In genomic region chr16:30395992-30396560, GRCh38 we compare ENCODE assay signal across 8 cellular contexts. TPM values are rescaled to one million over a fixed set of nuclear protein-coding genes. Genes with fewer than 3 reads are reported as not detected.
DNase-seq lines count a peak whose midpoint lies in the region; ATAC-seq and TF ChIP-seq lines count a peak whose summit lies in the region.

No MANE protein-coding gene starts in this region.

- H3K9me3 ChIP-seq in SK-N-MC (ENCODE audit: low read depth, low read length), result no peaks in the 10 kb centered on the region

- DNase-seq in activated CD8-positive, alpha-beta memory T cell treated with anti-CD3 and anti-CD28 coated beads, Interleukin-2, amount 10 ng/mL, durations not matched to agents 7 days and 5 days, result no peak
- DNase-seq in activated CD8-positive, alpha-beta memory T cell treated with anti-CD3 and anti-CD28 coated beads for 24 hours, result no peak
- DNase-seq in SK-N-MC (ENCODE audit: low read depth, low spot score) (no peak), fibroblast of the aortic adventitia (ENCODE audit: low read depth) (no peak), left colon (no peak), SW480 (ENCODE audit: low spot score) (no peak)

- peak overlapping the region; percentile 79 for H3K4me3 Mint-ChIP-seq in activated CD8-positive, alpha-beta memory T cell treated with anti-CD3 and anti-CD28 coated beads, Interleukin-2, amount 10 ng/mL, durations not matched to agents 7 days and 5 days

- H3K36me3 ChIP-seq in SK-N-MC (ENCODE audit: insufficient read depth, low read length), result peaks cover 7% of the 10 kb centered on the region; the same call in 1 of the 2 replicates

- H3K27ac Mint-ChIP-seq in activated CD8-positive, alpha-beta memory T cell treated with anti-CD3 and anti-CD28 coated beads, Interleukin-2, amount 10 ng/mL, durations not matched to agents 7 days and 5 days, result peak overlapping the region; percentile 54

- H3K36me3 Mint-ChIP-seq in activated CD8-positive, alpha-beta memory T cell treated with anti-CD3 and anti-CD28 coated beads, Interleukin-2, amount 10 ng/mL, durations not matched to agents 7 days and 5 days, result peaks cover 8% of the 10 kb centered on the region

- ATAC-seq in activated CD8-positive, alpha-beta memory T cell treated with anti-CD3 and anti-CD28 coated beads, Interleukin-2, amount 10 ng/mL, durations not matched to agents 7 days and 5 days, result no peak
- ATAC-seq in left colon, result no peak
- no peak for ATAC-seq in HG02610 (IDR thresholded peaks at IDR 0.05; ENCODE audit: unreplicated experiment)

- H3K27ac ChIP-seq in SK-N-MC, result peak overlapping the region; percentile 52
- peak overlapping the region in 17 of 21 experiments; percentile 25 to 93 (median 80) for H3K27ac ChIP-seq in skin epidermis

- H3K4me3 ChIP-seq in SK-N-MC (peak overlapping the region; percentile 93), fibroblast of the aortic adventitia (ENCODE audit: low read depth, low read length) (peak overlapping the region; percentile 82), skin epidermis (peak overlapping the region; percentile 55 to 87 (median 77))

- intact Hi-C loops in left colon (cut with DNase I, micrococcal nuclease), result no loop called here

- H3K4me1 Mint-ChIP-seq in activated CD8-positive, alpha-beta memory T cell treated with anti-CD3 and anti-CD28 coated beads, Interleukin-2, amount 10 ng/mL, durations not matched to agents 7 days and 5 days, result peaks cover 48% of the 10 kb centered on the region

- peaks cover 5% of the 10 kb centered on the region for H3K27me3 Mint-ChIP-seq in activated CD8-positive, alpha-beta memory T cell treated with anti-CD3 and anti-CD28 coated beads, Interleukin-2, amount 10 ng/mL, durations not matched to agents 7 days and 5 days

- H3K9ac ChIP-seq in SK-N-MC (ENCODE audit: insufficient read length), result peak overlapping the region; percentile 95

- no peaks in the 10 kb centered on the region for H3K9me3 Mint-ChIP-seq in activated CD8-positive, alpha-beta memory T cell treated with anti-CD3 and anti-CD28 coated beads, Interleukin-2, amount 10 ng/mL, durations not matched to agents 7 days and 5 days (ENCODE audit: low read depth)

- CTCF ChIA-PET in activated CD8-positive, alpha-beta memory T cell treated with anti-CD3 and anti-CD28 coated beads, Interleukin-2, amount 10 ng/mL, durations not matched to agents 7 days and 5 days (lab: Charles Lee), result interaction anchor here (1.3 to 8.2 kb wide), 5 partner anchors 10 to 233 kb away, joined by 3 to 73 read pairs (median 10); partner anchors contain the start of genes SEPTIN1 and ZNF771

- TF ChIP-seq CTCF in fibroblast of the aortic adventitia (IDR thresholded peaks at IDR 0.05; ENCODE audit: insufficient read depth, low read length), result no peak

RNA-seq across cellular contexts. Expression of gene ZNF48, which starts 0.9 kb away (rescaled TPM):
- total RNA-seq in activated CD8-positive, alpha-beta memory T cell treated with anti-CD3 and anti-CD28 coated beads, Interleukin-2, amount 10 ng/mL, durations not matched to agents 7 days and 5 days, result 10 to 100 TPM; 13.7 to 15.6 TPM
- total RNA-seq in fibroblast of the aortic adventitia (ENCODE audit: low replicate concordance) (2.1 and 5.4 TPM in 2 replicates), left colon (1 to 10 TPM; 5.6 to 8.4 TPM)

RNA-seq across cellular contexts. Expression of gene ZNF771, which starts 11.3 kb away (rescaled TPM):
- 1 to 10 TPM; 4.9 to 5.4 TPM for total RNA-seq in activated CD8-positive, alpha-beta memory T cell treated with anti-CD3 and anti-CD28 coated beads, Interleukin-2, amount 10 ng/mL, durations not matched to agents 7 days and 5 days
- total RNA-seq in fibroblast of the aortic adventitia (ENCODE audit: low replicate concordance) (12.6 and 16.2 TPM in 2 replicates), left colon (1 to 10 TPM; 3.2 to 4.4 TPM)

RNA-seq across cellular contexts. Expression of gene SEPTIN1, which starts 13.7 kb away (rescaled TPM):
- 100 to 1,000 TPM; 259 to 278 TPM for total RNA-seq in activated CD8-positive, alpha-beta memory T cell treated with anti-CD3 and anti-CD28 coated beads, Interleukin-2, amount 10 ng/mL, durations not matched to agents 7 days and 5 days
- total RNA-seq in fibroblast of the aortic adventitia (ENCODE audit: low replicate concordance) (0.09 TPM in 1 of 2 replicates, not detected in the other), left colon (1 to 10 TPM; 3.6 to 5.7 TPM)

RNA-seq across cellular contexts. Expression of gene MYL11, which starts 21.5 kb away (rescaled TPM):
- total RNA-seq in activated CD8-positive, alpha-beta memory T cell treated with anti-CD3 and anti-CD28 coated beads, Interleukin-2, amount 10 ng/mL, durations not matched to agents 7 days and 5 days, result 1 to 10 TPM in 1 of 2 experiments, not detected in 1; 1.0 TPM
- total RNA-seq in fibroblast of the aortic adventitia (ENCODE audit: low replicate concordance), result not detected in 2 replicates
- total RNA-seq in left colon, result not detected

RNA-seq across cellular contexts. Expression of gene TBC1D10B, which starts 25.8 kb away (rescaled TPM):
- 10 to 100 TPM; 84.1 to 87.3 TPM for total RNA-seq in activated CD8-positive, alpha-beta memory T cell treated with anti-CD3 and anti-CD28 coated beads, Interleukin-2, amount 10 ng/mL, durations not matched to agents 7 days and 5 days
- total RNA-seq in fibroblast of the aortic adventitia (ENCODE audit: low replicate concordance) (26.1 and 38.0 TPM in 2 replicates), left colon (10 to 100 TPM; 46.2 to 46.4 TPM)

Comparison
In these comparisons a context has a peak if more than half of its experiments do, and no peak if none do; other contexts are left out.
1. RNA of gene SEPTIN1, which starts 13.7 kb away (total RNA-seq): 259 to 278 TPM in activated CD8-positive, alpha-beta memory T cell treated with anti-CD3 and anti-CD28 coated beads, Interleukin-2, amount 10 ng/mL, durations not matched to agents 7 days and 5 days; 3.6 to 5.7 TPM in left colon and 0.09 TPM in fibroblast of the aortic adventitia; every median in the first group is over 10 times any median in the second.
2. Peak in every context shown above with its lines, with median percentiles within 50 percentile points of each other: H3K4me3 ChIP-seq.